In genomic region chr4:19631814-19632213, GRCh38 we compare ENCODE assay signal across 30 cellular contexts.
"Had no signal": no experiment of that assay in that cellular context is flagged by ENCODE, and none has a peak within 500 bp of the region (broad histone marks: within the 10 kb centered on the region; RNA-seq: fewer than 3 reads in every experiment).

No MANE protein-coding gene starts in this region.

- H3K4me1 ChIP-seq: ascending aorta had no signal

- H3K27ac ChIP-seq: ascending aorta, cardiac muscle cell, VCaP had no signal

- H3K36me3 ChIP-seq: ascending aorta, cardiac muscle cell had no signal

- H3K27me3 ChIP-seq: ascending aorta, cardiac muscle cell had no signal

- H3K9me3 ChIP-seq: ascending aorta had no signal

- FAIRE-seq: bronchial epithelial cell, TTC549 had no signal

- DNase-seq: activated B cell treated with CpG ODN at 0.5 μM for 24 hours; activated CD4-positive, alpha-beta memory T cell treated with anti-CD3 and anti-CD28 coated beads, Interleukin-2, amount 10 ng/mL, durations not matched to agents 7 days and 5 days; activated CD4-positive, alpha-beta T cell treated with anti-CD3 and anti-CD28 coated beads for 1 hour; activated CD4-positive, alpha-beta T cell treated with anti-CD3 and anti-CD28 coated beads for 36 hours; activated CD4-positive, alpha-beta T cell treated with anti-CD3 and anti-CD28 coated beads for 48 hours; activated CD4-positive, alpha-beta T cell treated with anti-CD3 and anti-CD28 coated beads, Interleukin-2, amount 10 ng/mL, durations not matched to agents 7 days and 5 days; activated CD4-positive, alpha-beta T cell treated with anti-CD3 and anti-CD28 coated beads, Interleukin-2, amount 50 U/mL, for 48 hours; activated CD8-positive, alpha-beta memory T cell treated with anti-CD3 and anti-CD28 coated beads for 24 hours; activated CD8-positive, alpha-beta memory T cell treated with anti-CD3 and anti-CD28 coated beads, Interleukin-2, amount 10 ng/mL, durations not matched to agents 7 days and 5 days; activated CD8-positive, alpha-beta memory T cell treated with anti-CD3 and anti-CD28 coated beads, Interleukin-2, amount 50 U/mL, for 48 hours; activated CD8-positive, alpha-beta T cell treated with anti-CD3 and anti-CD28 coated beads, Interleukin-2, amount 10 ng/mL, durations not matched to agents 7 days and 5 days; activated effector memory CD4-positive, alpha-beta T cell treated with Interleukin-2 at 50 U/mL for 16 hours; activated gamma-delta T cell; activated naive CD4-positive, alpha-beta T cell treated with anti-CD3 and anti-CD28 coated beads, Interleukin-2, amount 10 ng/mL, durations not matched to agents 7 days and 5 days; activated naive CD4-positive, alpha-beta T cell treated with Interleukin-2 at 50 U/mL for 16 hours; activated naive CD8-positive, alpha-beta T cell treated with anti-CD3 and anti-CD28 coated beads, Interleukin-2, amount 10 ng/mL, durations not matched to agents 7 days and 5 days; activated naive CD8-positive, alpha-beta T cell treated with anti-CD3 and anti-CD28 coated beads, Interleukin-2, amount 50 U/mL, for 24 hours; activated T-cell treated with anti-CD3 and anti-CD28 coated beads, Interleukin-2, amount 50 U/mL, for 24 hours; activated T-cell treated with anti-CD3 and anti-CD28 coated beads, Interleukin-2, amount 50 U/mL, for 48 hours; amygdala; anterior cingulate cortex; caudate nucleus; cerebellar nuclear complex; T-helper 2 cell; T-helper 9 cell had no signal

- ATAC-seq: activated CD4-positive, alpha-beta T cell treated with anti-CD3 and anti-CD28 coated beads for 36 hours; activated CD8-positive, alpha-beta memory T cell treated with anti-CD3 and anti-CD28 coated beads, Interleukin-2, amount 10 ng/mL, durations not matched to agents 7 days and 5 days; activated CD8-positive, alpha-beta T cell treated with anti-CD3 and anti-CD28 coated beads, Interleukin-2, amount 10 ng/mL, durations not matched to agents 7 days and 5 days; activated naive CD8-positive, alpha-beta T cell treated with anti-CD3 and anti-CD28 coated beads, Interleukin-2, amount 50 U/mL, for 24 hours had no signal

- H3K4me3 ChIP-seq: ascending aorta, cardiac muscle cell had no signal
